In the genomic region with DNA sequence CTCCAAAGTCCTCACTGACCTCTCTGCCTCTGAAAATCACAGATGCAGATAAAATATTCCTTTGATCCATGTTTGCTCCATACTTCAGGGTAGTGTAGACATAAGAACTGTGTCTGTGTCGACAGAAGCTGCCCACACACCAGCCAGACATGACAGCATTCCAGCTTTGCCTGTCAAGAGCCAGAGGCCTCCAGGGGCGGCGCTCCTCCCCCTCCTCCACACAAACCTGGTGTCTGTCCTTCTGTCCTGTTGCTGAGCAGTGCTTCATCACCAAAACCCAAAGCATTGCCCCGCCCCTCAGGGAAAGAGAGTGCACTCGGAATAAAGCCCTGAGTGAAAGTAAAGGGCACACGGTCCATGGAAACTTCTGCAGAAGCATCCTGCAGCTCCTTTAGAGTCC, we compare ENCODE assay signal across 35 cellular contexts.
DNase-seq lines count a peak whose midpoint lies in the region; ATAC-seq and TF ChIP-seq lines count a peak whose summit lies in the region.
"Had no signal": no experiment of that assay in that cellular context is flagged by ENCODE, and none has a peak within 500 bp of the region (broad histone marks: within the 10 kb centered on the region; RNA-seq: fewer than 3 reads in every experiment).

No MANE protein-coding gene starts in this region.

- ATAC-seq in Right ventricle myocardium superior (ENCODE audit: poor library complexity): peak; percentile 91
- ATAC-seq: A549; activated CD8-positive, alpha-beta T cell treated with anti-CD3 and anti-CD28 coated beads, Interleukin-2, amount 10 ng/mL, durations not matched to agents 7 days and 5 days; activated T-helper 17 cell treated with anti-CD3 and anti-CD28 coated beads, Interleukin-2, amount 50 U/mL, for 72 hours; body of pancreas; T-helper 17 cell had no signal

- no peaks in the 10 kb centered on the region for H3K27me3 Mint-ChIP-seq in activated CD4-positive, alpha-beta memory T cell treated with anti-CD3 and anti-CD28 coated beads for 36 hours
- H3K27me3 Mint-ChIP-seq: activated T-helper 17 cell treated with anti-CD3 and anti-CD28 coated beads, Interleukin-2, amount 50 U/mL, for 72 hours; stimulated activated naive CD8-positive, alpha-beta T cell treated with anti-CD3 and anti-CD28 coated beads, Interleukin-15, Interleukin-2, amounts not matched to agents 100 ng/mL and 50 ng/mL, for 24 hours; T-helper 17 cell had no signal

- H3K4me1 ChIP-seq in MM.1S (ENCODE audit: low read length): no peaks in the 10 kb centered on the region
- H3K4me1 ChIP-seq: A549, body of pancreas, parathyroid adenoma, vagina had no signal

- CTCF ChIA-PET in activated CD4-positive, alpha-beta memory T cell treated with anti-CD3 and anti-CD28 coated beads for 36 hours (lab: Charles Lee): no interaction called here

- no peaks in the 10 kb centered on the region for H3K27me3 ChIP-seq in MM.1S (replicated peaks; ENCODE audit: insufficient read depth, low read length)
- H3K27me3 ChIP-seq: adrenal gland, body of pancreas, dorsolateral prefrontal cortex, esophagus squamous epithelium, MG63, spleen, vagina had no signal

- POLR2A ChIA-PET in activated CD4-positive, alpha-beta memory T cell treated with anti-CD3 and anti-CD28 coated beads for 36 hours (lab: Charles Lee): no interaction called here

- H3K36me3 ChIP-seq in MM.1S (replicated peaks; ENCODE audit: insufficient read depth, low read length): no peaks in the 10 kb centered on the region
- H3K36me3 ChIP-seq: adrenal gland, esophagus squamous epithelium, MG63, spleen, thoracic aorta, vagina had no signal

- H3K4me2 ChIP-seq in MM.1S (ENCODE audit: low read depth, low read length): no peak overlapping the region
- H3K4me2 ChIP-seq: A549 had no signal

- H3K9ac ChIP-seq in MM.1S (ENCODE audit: low read length): no peak overlapping the region
- H3K9ac ChIP-seq: parathyroid adenoma had no signal

- H3F3A ChIP-seq in MM.1S (ENCODE audit: insufficient read depth, low read length): no peaks in the 10 kb centered on the region

- TF ChIP-seq CTCF in MM.1S (IDR thresholded peaks at IDR 0.05; ENCODE audit: low read length): no peak

- H3K9me3 Mint-ChIP-seq in activated CD4-positive, alpha-beta memory T cell treated with anti-CD3 and anti-CD28 coated beads for 36 hours: peaks cover 5% of the 10 kb centered on the region
- H3K9me3 Mint-ChIP-seq: activated T-helper 17 cell treated with anti-CD3 and anti-CD28 coated beads, Interleukin-2, amount 50 U/mL, for 72 hours; neural crest cell had no signal

- H3K27ac Mint-ChIP-seq in activated CD4-positive, alpha-beta memory T cell treated with anti-CD3 and anti-CD28 coated beads for 36 hours: no peak overlapping the region
- H3K27ac Mint-ChIP-seq: activated CD8-positive, alpha-beta T cell treated with anti-CD3 and anti-CD28 coated beads, Interleukin-2, amount 10 ng/mL, durations not matched to agents 7 days and 5 days; activated naive CD4-positive, alpha-beta T cell treated with anti-CD3 and anti-CD28 coated beads, Interleukin-2, amount 10 ng/mL, durations not matched to agents 7 days and 5 days; stimulated activated naive CD8-positive, alpha-beta T cell treated with anti-CD3 and anti-CD28 coated beads, Interleukin-15, Interleukin-2, amounts not matched to agents 100 ng/mL and 50 ng/mL, for 24 hours; T-helper 17 cell had no signal

- no peaks in the 10 kb centered on the region for H3K79me2 ChIP-seq in MM.1S (ENCODE audit: low read length)
- H3K79me2 ChIP-seq: parathyroid adenoma had no signal

- no peaks in the 10 kb centered on the region for H3K9me3 ChIP-seq in MM.1S (replicated peaks; ENCODE audit: insufficient read depth, low read length)
- H3K9me3 ChIP-seq: A549, adrenal gland, body of pancreas, esophagus squamous epithelium, MG63, spleen, thoracic aorta, vagina had no signal

- no peak overlapping the region for H3K4me3 Mint-ChIP-seq in activated CD4-positive, alpha-beta memory T cell treated with anti-CD3 and anti-CD28 coated beads for 36 hours
- H3K4me3 Mint-ChIP-seq: activated CD8-positive, alpha-beta T cell treated with anti-CD3 and anti-CD28 coated beads, Interleukin-2, amount 10 ng/mL, durations not matched to agents 7 days and 5 days; activated naive CD4-positive, alpha-beta T cell treated with anti-CD3 and anti-CD28 coated beads, Interleukin-2, amount 10 ng/mL, durations not matched to agents 7 days and 5 days; activated T-helper 17 cell treated with anti-CD3 and anti-CD28 coated beads, Interleukin-2, amount 50 U/mL, for 72 hours; neural crest cell; stimulated activated naive CD8-positive, alpha-beta T cell treated with anti-CD3 and anti-CD28 coated beads, Interleukin-15, Interleukin-2, amounts not matched to agents 100 ng/mL and 50 ng/mL, for 24 hours; T-helper 17 cell had no signal

- H3K36me3 Mint-ChIP-seq in activated CD4-positive, alpha-beta memory T cell treated with anti-CD3 and anti-CD28 coated beads for 36 hours: no peaks in the 10 kb centered on the region

- peaks cover 24% of the 10 kb centered on the region for H3K4me1 Mint-ChIP-seq in activated CD4-positive, alpha-beta memory T cell treated with anti-CD3 and anti-CD28 coated beads for 36 hours (ENCODE audit: low read depth)
- H3K4me1 Mint-ChIP-seq: neural crest cell had no signal

- no peak overlapping the region for H3K4me3 ChIP-seq in MM.1S (ENCODE audit: low read length)
- H3K4me3 ChIP-seq: A549, adrenal gland, body of pancreas, dorsolateral prefrontal cortex, esophagus squamous epithelium, MG63, SK-N-MC, spleen, thoracic aorta, vagina had no signal

- intact Hi-C loops in Right ventricle myocardium superior (cut with DNase I): no loop called here
- intact Hi-C loops in activated CD4-positive, alpha-beta memory T cell treated with anti-CD3 and anti-CD28 coated beads for 36 hours (cut with micrococcal nuclease): no loop called here

- no peak overlapping the region for H3K27ac ChIP-seq in MM.1S (ENCODE audit: low read length)
- H3K27ac ChIP-seq: A549, adrenal gland, body of pancreas, esophagus squamous epithelium, parathyroid adenoma, SK-N-MC, spleen, thoracic aorta, vagina had no signal

- peak; percentile 23 for DNase-seq in AG20443 (ENCODE audit: low spot score)
- peak; percentile 34 for DNase-seq in GM03348 (ENCODE audit: low spot score)
- DNase-seq in Right ventricle myocardium superior: peak; percentile 73
- DNase-seq in islet precursor cell: peak; percentile 80
- no peak for DNase-seq in activated CD4-positive, alpha-beta memory T cell treated with anti-CD3 and anti-CD28 coated beads for 36 hours
- no peak for DNase-seq in MM.1S
- no peak for DNase-seq in DMS53 treated with DMSO at 0.1 percent for 48 hours (lab: John Stamatoyannopoulos, UW; ENCODE audit: unreplicated experiment)
- no peak for DNase-seq in NCI-H2227 (lab: John Stamatoyannopoulos, UW; ENCODE audit: unreplicated experiment)
- DNase-seq: activated CD4-positive, CD25-positive, alpha-beta regulatory T cell treated with anti-CD3 and anti-CD28 coated beads, Interleukin-2, amount 50 U/mL, for 72 hours; activated CD8-positive, alpha-beta T cell treated with anti-CD3 and anti-CD28 coated beads, Interleukin-2, amount 10 ng/mL, durations not matched to agents 7 days and 5 days; activated naive CD4-positive, alpha-beta T cell treated with anti-CD3 and anti-CD28 coated beads, Interleukin-2, amount 10 ng/mL, durations not matched to agents 7 days and 5 days; adrenal gland; body of pancreas; DMS153; esophagus squamous epithelium; foreskin melanocyte; GF-D8; KBM-7; MG63; NCI-H2029; NCI-H524 treated with DMSO at 0.1 percent for 48 hours; OCI-M1; retina; spleen; stimulated activated CD8-positive, alpha-beta memory T cell treated with anti-CD3 and anti-CD28 coated beads, Interleukin-4, amount 100 ng/mL, for 48 hours; T-helper 17 cell had no signal

- H4K20me1 ChIP-seq in MM.1S (ENCODE audit: insufficient read depth, low read length): no peaks in the 10 kb centered on the region

- no peaks in the 10 kb centered on the region for H3K9me2 ChIP-seq in MM.1S (replicated peaks; ENCODE audit: insufficient read depth, low read length)

- no peak overlapping the region for H2AFZ ChIP-seq in MM.1S (ENCODE audit: low read length)
- H2AFZ ChIP-seq: parathyroid adenoma had no signal

Comparison
In these comparisons a context has a peak if more than half of its experiments do, and no peak if none do; other contexts are left out.
1. DNase-seq: peak in AG20443 (single experiment), GM03348 (single experiment), Right ventricle myocardium superior (single experiment) and islet precursor cell (single experiment); none in activated CD4-positive, alpha-beta memory T cell treated with anti-CD3 and anti-CD28 coated beads for 36 hours (single experiment), MM.1S (single experiment), DMS53 treated with DMSO at 0.1 percent for 48 hours (single experiment) and NCI-H2227 (single experiment).